ENCODE assay signal across 1 cellular context in genomic region chr4:137531951-137532868, GRCh38.
A peak's percentile ranks its signal among the peaks of the same experiment; 100 is the strongest.
TF ChIP-seq lines count a peak whose summit lies in the region.

TSS of gene PCDH18 (minus strand) at chr4:137532494. CDS start at chr4:137532088, 406 bp downstream.

TF ChIP-seq in HEK293, 187 proteins besides CTCF, POLR2A, EP300 and RAD21 (continued from another document):
- TF ChIP-seq ZSCAN18 (tag by site-specific recombination; IDR thresholded peaks at IDR 0.05) (no peak), ZNF600 (tag by site-specific recombination; IDR thresholded peaks at IDR 0.05) (0 out of 2 replicates have a peak, but pooled peaks have one; percentile 28), HOXC10 (CRISPR knock-in tag; IDR thresholded peaks at IDR 0.05) (no peak), ZNF10 (tag by site-specific recombination; IDR thresholded peaks at IDR 0.05) (no peak), ZEB2 (tag by site-specific recombination; IDR thresholded peaks at IDR 0.05) (no peak), ZNF121 (tag by site-specific recombination; IDR thresholded peaks at IDR 0.05) (no peak), GFI1B (tag by site-specific recombination; IDR thresholded peaks at IDR 0.05) (0 out of 2 replicates have a peak, but pooled peaks have one; percentile 7), ZNF16 (tag by site-specific recombination; IDR thresholded peaks at IDR 0.05; ENCODE audit: low read depth) (no peak), ZNF433 (tag by site-specific recombination; IDR thresholded peaks at IDR 0.05; ENCODE audit: low read depth) (no peak), ZNF501 (tag by site-specific recombination; IDR thresholded peaks at IDR 0.05) (peak; percentile 36; the same call in 1 of the 2 replicates), ZNF341 (tag by site-specific recombination; IDR thresholded peaks at IDR 0.05; ENCODE audit: low read depth) (peak; percentile 31), IKZF3 (tag by site-specific recombination; IDR thresholded peaks at IDR 0.05) (no peak), TRIM28 (IDR thresholded peaks at IDR 0.05; ENCODE audit: borderline replicate concordance, low read length) (peak; percentile 53; the same call in 1 of the 2 replicates), ZNF830 (tag by site-specific recombination; IDR thresholded peaks at IDR 0.05; ENCODE audit: low read depth) (no peak), KLF16 (tag by site-specific recombination; IDR thresholded peaks at IDR 0.05) (no peak), ZNF571 (tag by site-specific recombination; IDR thresholded peaks at IDR 0.05) (no peak), ZNF777 (tag by site-specific recombination; IDR thresholded peaks at IDR 0.05; ENCODE audit: borderline replicate concordance) (no peak), PRDM4 (tag by site-specific recombination; IDR thresholded peaks at IDR 0.05) (no peak), ZNF398 (tag by site-specific recombination; IDR thresholded peaks at IDR 0.05) (peak; percentile 91), SP2 (tag by site-specific recombination; IDR thresholded peaks at IDR 0.05) (peak; percentile 31; the same call in 1 of the 2 replicates), ZNF175 (tag by site-specific recombination; IDR thresholded peaks at IDR 0.05) (no peak), PRDM1 (tag by site-specific recombination; IDR thresholded peaks at IDR 0.05) (peak; percentile 32; the same call in 1 of the 2 replicates)
